Comparison of ENCODE assay signal across 1 cellular context in the genomic region with DNA sequence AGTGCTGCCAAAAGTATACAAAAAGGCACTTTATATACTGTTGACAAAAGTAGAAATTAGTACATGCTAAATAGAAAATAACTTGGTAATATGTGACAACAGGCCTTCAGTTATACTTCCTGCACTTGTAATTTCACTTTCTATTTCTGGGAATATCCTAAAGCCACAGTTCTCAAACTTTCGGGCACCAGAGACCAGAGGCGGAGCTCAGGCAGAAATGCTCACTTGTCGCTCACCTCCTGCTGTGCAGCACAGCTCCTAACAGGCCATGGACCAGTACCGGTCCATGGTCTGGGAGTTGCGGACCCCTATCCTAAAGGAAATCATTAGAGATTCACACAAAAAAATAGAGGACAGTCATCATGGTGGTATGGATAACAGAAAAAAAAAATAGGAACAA.
TF ChIP-seq lines count a peak whose summit lies in the region.

No MANE protein-coding gene starts in this region.

TF ChIP-seq in GM12878, 131 proteins besides CTCF, POLR2A, EP300 and RAD21:
- TF ChIP-seq FOXK2 (IDR thresholded peaks at IDR 0.05), result no peak
- no peak for TF ChIP-seq RCOR1 (conservative IDR thresholded peaks at IDR 0.05; ENCODE audit: low read depth, low read length)
- TF ChIP-seq STAT3 (IDR thresholded peaks at IDR 0.05; ENCODE audit: low read depth, low read length), result no peak
- TF ChIP-seq IRF4 (IDR thresholded peaks at IDR 0.05; ENCODE audit: low read depth, low read length), result no peak
- no peak for TF ChIP-seq BHLHE40 (IDR thresholded peaks at IDR 0.05; ENCODE audit: borderline replicate concordance in 1 of 2, low read depth in 2 of 2, low read length in 1 of 2)
- TF ChIP-seq ZSCAN29 (IDR thresholded peaks at IDR 0.05), result no peak
- TF ChIP-seq, protein P1, sequence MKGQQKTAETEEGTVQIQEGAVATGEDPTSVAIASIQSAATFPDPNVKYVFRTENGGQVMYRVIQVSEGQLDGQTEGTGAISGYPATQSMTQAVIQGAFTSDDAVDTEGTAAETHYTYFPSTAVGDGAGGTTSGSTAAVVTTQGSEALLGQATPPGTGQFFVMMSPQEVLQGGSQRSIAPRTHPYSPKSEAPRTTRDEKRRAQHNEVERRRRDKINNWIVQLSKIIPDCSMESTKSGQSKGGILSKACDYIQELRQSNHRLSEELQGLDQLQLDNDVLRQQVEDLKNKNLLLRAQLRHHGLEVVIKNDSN (IDR thresholded peaks at IDR 0.05; ENCODE audit: borderline replicate concordance, extremely low read length, insufficient read depth, low read depth, low read length), result no peak
- no peak for TF ChIP-seq NR2C2 (IDR thresholded peaks at IDR 0.05; ENCODE audit: borderline replicate concordance, control insufficient read depth, insufficient read length, low read depth)
- TF ChIP-seq CHD1 (IDR thresholded peaks at IDR 0.05; ENCODE audit: low read depth, low read length), result no peak
- TF ChIP-seq, protein P2, sequence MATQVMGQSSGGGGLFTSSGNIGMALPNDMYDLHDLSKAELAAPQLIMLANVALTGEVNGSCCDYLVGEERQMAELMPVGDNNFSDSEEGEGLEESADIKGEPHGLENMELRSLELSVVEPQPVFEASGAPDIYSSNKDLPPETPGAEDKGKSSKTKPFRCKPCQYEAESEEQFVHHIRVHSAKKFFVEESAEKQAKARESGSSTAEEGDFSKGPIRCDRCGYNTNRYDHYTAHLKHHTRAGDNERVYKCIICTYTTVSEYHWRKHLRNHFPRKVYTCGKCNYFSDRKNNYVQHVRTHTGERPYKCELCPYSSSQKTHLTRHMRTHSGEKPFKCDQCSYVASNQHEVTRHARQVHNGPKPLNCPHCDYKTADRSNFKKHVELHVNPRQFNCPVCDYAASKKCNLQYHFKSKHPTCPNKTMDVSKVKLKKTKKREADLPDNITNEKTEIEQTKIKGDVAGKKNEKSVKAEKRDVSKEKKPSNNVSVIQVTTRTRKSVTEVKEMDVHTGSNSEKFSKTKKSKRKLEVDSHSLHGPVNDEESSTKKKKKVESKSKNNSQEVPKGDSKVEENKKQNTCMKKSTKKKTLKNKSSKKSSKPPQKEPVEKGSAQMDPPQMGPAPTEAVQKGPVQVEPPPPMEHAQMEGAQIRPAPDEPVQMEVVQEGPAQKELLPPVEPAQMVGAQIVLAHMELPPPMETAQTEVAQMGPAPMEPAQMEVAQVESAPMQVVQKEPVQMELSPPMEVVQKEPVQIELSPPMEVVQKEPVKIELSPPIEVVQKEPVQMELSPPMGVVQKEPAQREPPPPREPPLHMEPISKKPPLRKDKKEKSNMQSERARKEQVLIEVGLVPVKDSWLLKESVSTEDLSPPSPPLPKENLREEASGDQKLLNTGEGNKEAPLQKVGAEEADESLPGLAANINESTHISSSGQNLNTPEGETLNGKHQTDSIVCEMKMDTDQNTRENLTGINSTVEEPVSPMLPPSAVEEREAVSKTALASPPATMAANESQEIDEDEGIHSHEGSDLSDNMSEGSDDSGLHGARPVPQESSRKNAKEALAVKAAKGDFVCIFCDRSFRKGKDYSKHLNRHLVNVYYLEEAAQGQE (IDR thresholded peaks at IDR 0.05; ENCODE audit: low read depth, low read length), result no peak
- TF ChIP-seq, protein P3, sequence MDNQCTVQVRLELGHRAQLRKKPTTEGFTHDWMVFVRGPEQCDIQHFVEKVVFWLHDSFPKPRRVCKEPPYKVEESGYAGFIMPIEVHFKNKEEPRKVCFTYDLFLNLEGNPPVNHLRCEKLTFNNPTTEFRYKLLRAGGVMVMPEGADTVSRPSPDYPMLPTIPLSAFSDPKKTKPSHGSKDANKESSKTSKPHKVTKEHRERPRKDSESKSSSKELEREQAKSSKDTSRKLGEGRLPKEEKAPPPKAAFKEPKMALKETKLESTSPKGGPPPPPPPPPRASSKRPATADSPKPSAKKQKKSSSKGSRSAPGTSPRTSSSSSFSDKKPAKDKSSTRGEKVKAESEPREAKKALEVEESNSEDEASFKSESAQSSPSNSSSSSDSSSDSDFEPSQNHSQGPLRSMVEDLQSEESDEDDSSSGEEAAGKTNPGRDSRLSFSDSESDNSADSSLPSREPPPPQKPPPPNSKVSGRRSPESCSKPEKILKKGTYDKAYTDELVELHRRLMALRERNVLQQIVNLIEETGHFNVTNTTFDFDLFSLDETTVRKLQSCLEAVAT (IDR thresholded peaks at IDR 0.05), result no peak
- TF ChIP-seq, protein P4, sequence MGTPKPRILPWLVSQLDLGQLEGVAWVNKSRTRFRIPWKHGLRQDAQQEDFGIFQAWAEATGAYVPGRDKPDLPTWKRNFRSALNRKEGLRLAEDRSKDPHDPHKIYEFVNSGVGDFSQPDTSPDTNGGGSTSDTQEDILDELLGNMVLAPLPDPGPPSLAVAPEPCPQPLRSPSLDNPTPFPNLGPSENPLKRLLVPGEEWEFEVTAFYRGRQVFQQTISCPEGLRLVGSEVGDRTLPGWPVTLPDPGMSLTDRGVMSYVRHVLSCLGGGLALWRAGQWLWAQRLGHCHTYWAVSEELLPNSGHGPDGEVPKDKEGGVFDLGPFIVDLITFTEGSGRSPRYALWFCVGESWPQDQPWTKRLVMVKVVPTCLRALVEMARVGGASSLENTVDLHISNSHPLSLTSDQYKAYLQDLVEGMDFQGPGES (IDR thresholded peaks at IDR 0.05), result no peak
- TF ChIP-seq CBX3 (IDR thresholded peaks at IDR 0.05; ENCODE audit: borderline replicate concordance, low read depth), result no peak
- TF ChIP-seq SREBF2 (IDR thresholded peaks at IDR 0.05; ENCODE audit: low read length), result no peak
- TF ChIP-seq YBX1 (IDR thresholded peaks at IDR 0.05), result no peak
- TF ChIP-seq, protein P5, sequence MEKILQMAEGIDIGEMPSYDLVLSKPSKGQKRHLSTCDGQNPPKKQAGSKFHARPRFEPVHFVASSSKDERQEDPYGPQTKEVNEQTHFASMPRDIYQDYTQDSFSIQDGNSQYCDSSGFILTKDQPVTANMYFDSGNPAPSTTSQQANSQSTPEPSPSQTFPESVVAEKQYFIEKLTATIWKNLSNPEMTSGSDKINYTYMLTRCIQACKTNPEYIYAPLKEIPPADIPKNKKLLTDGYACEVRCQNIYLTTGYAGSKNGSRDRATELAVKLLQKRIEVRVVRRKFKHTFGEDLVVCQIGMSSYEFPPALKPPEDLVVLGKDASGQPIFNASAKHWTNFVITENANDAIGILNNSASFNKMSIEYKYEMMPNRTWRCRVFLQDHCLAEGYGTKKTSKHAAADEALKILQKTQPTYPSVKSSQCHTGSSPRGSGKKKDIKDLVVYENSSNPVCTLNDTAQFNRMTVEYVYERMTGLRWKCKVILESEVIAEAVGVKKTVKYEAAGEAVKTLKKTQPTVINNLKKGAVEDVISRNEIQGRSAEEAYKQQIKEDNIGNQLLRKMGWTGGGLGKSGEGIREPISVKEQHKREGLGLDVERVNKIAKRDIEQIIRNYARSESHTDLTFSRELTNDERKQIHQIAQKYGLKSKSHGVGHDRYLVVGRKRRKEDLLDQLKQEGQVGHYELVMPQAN (conservative IDR thresholded peaks at IDR 0.05), result no peak
